Comparison of ENCODE assay signal across 1 cellular context in the genomic region with DNA sequence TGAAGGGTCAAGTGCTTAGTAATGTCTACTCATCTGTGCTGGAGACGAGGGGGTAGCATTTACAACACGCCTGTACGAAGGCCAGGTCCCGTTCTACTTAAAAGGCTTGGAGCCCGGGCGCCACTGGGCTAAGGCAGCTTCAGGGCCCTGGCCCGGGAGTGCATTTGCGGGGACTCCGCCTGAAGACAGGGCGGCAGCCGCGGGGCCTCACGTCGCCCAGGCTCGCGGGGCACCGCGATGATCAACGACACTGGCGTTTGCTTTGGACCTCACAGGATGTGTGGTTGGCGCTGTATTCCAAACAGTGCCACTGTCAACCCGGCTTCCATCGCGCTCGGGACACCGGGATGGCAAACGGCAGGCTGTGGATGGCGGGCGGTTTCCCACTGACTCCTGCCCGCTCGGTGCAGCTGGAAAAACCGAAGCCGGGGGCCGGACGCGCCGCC.
TF ChIP-seq lines count a peak whose summit lies in the region.

No MANE protein-coding gene starts in this region.

TF ChIP-seq in HepG2, 621 proteins besides CTCF, POLR2A, EP300 and RAD21 (continued from another document and continues in another):
- no peak for TF ChIP-seq ZNF816 (CRISPR knock-in tag; IDR thresholded peaks at IDR 0.05; ENCODE audit: borderline replicate concordance)
- no peak for TF ChIP-seq ZNF674 (CRISPR knock-in tag; IDR thresholded peaks at IDR 0.05; ENCODE audit: low read depth)
- no peak for TF ChIP-seq REL (CRISPR knock-in tag; conservative IDR thresholded peaks at IDR 0.05)
- TF ChIP-seq ETV6 (CRISPR knock-in tag; conservative IDR thresholded peaks at IDR 0.05) = no peak
- TF ChIP-seq MAFK (conservative IDR thresholded peaks at IDR 0.05 in 1 of 2, IDR thresholded peaks at IDR 0.05 in 1 of 2; ENCODE audit: low read length in 2 of 2) = no peak
- TF ChIP-seq ZNF83 (CRISPR knock-in tag; IDR thresholded peaks at IDR 0.05; ENCODE audit: borderline replicate concordance) = no peak
- no peak for TF ChIP-seq ZNF253 (CRISPR knock-in tag; IDR thresholded peaks at IDR 0.05; ENCODE audit: borderline replicate concordance)
- TF ChIP-seq, protein P1, sequence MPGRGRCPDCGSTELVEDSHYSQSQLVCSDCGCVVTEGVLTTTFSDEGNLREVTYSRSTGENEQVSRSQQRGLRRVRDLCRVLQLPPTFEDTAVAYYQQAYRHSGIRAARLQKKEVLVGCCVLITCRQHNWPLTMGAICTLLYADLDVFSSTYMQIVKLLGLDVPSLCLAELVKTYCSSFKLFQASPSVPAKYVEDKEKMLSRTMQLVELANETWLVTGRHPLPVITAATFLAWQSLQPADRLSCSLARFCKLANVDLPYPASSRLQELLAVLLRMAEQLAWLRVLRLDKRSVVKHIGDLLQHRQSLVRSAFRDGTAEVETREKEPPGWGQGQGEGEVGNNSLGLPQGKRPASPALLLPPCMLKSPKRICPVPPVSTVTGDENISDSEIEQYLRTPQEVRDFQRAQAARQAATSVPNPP (CRISPR knock-in tag; IDR thresholded peaks at IDR 0.05) = peak; percentile 17; the same call in 1 of the 2 replicates
- no peak for TF ChIP-seq PRPF4 (IDR thresholded peaks at IDR 0.05; ENCODE audit: low read depth, low read length, poor library complexity, severe bottlenecking)
- TF ChIP-seq, protein P2, sequence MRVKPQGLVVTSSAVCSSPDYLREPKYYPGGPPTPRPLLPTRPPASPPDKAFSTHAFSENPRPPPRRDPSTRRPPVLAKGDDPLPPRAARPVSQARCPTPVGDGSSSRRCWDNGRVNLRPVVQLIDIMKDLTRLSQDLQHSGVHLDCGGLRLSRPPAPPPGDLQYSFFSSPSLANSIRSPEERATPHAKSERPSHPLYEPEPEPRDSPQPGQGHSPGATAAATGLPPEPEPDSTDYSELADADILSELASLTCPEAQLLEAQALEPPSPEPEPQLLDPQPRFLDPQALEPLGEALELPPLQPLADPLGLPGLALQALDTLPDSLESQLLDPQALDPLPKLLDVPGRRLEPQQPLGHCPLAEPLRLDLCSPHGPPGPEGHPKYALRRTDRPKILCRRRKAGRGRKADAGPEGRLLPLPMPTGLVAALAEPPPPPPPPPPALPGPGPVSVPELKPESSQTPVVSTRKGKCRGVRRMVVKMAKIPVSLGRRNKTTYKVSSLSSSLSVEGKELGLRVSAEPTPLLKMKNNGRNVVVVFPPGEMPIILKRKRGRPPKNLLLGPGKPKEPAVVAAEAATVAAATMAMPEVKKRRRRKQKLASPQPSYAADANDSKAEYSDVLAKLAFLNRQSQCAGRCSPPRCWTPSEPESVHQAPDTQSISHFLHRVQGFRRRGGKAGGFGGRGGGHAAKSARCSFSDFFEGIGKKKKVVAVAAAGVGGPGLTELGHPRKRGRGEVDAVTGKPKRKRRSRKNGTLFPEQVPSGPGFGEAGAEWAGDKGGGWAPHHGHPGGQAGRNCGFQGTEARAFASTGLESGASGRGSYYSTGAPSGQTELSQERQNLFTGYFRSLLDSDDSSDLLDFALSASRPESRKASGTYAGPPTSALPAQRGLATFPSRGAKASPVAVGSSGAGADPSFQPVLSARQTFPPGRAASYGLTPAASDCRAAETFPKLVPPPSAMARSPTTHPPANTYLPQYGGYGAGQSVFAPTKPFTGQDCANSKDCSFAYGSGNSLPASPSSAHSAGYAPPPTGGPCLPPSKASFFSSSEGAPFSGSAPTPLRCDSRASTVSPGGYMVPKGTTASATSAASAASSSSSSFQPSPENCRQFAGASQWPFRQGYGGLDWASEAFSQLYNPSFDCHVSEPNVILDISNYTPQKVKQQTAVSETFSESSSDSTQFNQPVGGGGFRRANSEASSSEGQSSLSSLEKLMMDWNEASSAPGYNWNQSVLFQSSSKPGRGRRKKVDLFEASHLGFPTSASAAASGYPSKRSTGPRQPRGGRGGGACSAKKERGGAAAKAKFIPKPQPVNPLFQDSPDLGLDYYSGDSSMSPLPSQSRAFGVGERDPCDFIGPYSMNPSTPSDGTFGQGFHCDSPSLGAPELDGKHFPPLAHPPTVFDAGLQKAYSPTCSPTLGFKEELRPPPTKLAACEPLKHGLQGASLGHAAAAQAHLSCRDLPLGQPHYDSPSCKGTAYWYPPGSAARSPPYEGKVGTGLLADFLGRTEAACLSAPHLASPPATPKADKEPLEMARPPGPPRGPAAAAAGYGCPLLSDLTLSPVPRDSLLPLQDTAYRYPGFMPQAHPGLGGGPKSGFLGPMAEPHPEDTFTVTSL (CRISPR knock-in tag; IDR thresholded peaks at IDR 0.05; ENCODE audit: borderline replicate concordance) = no peak
- no peak for TF ChIP-seq ELF3 (CRISPR knock-in tag; IDR thresholded peaks at IDR 0.05)
- no peak for TF ChIP-seq YY1 (IDR thresholded peaks at IDR 0.05; ENCODE audit: insufficient read depth, insufficient replicate concordance, low read depth, low read length)
- TF ChIP-seq, protein P3, sequence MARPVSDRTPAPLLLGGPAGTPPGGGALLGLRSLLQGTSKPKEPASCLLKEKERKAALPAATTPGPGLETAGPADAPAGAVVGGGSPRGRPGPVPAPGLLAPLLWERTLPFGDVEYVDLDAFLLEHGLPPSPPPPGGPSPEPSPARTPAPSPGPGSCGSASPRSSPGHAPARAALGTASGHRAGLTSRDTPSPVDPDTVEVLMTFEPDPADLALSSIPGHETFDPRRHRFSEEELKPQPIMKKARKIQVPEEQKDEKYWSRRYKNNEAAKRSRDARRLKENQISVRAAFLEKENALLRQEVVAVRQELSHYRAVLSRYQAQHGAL (CRISPR knock-in tag; IDR thresholded peaks at IDR 0.05; ENCODE audit: not compliant biosample characterization) = no peak
- TF ChIP-seq, protein P4, sequence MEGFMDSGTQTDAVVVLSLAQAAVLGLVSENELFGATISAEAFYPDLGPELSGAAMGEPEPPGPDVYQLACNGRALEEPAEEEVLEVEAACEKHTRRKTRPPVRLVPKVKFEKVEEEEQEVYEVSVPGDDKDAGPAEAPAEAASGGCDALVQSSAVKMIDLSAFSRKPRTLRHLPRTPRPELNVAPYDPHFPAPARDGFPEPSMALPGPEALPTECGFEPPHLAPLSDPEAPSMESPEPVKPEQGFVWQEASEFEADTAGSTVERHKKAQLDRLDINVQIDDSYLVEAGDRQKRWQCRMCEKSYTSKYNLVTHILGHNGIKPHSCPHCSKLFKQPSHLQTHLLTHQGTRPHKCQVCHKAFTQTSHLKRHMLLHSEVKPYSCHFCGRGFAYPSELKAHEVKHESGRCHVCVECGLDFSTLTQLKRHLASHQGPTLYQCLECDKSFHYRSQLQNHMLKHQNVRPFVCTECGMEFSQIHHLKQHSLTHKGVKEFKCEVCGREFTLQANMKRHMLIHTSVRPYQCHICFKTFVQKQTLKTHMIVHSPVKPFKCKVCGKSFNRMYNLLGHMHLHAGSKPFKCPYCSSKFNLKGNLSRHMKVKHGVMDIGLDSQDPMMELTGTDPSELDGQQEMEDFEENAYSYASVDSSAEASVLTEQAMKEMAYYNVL (CRISPR knock-in tag; IDR thresholded peaks at IDR 0.05; ENCODE audit: borderline replicate concordance) = no peak
- no peak for TF ChIP-seq ZBTB1 (CRISPR knock-in tag; IDR thresholded peaks at IDR 0.05; ENCODE audit: borderline replicate concordance)
- TF ChIP-seq BCL6 (CRISPR knock-in tag; IDR thresholded peaks at IDR 0.05) = no peak
- TF ChIP-seq, protein P5, sequence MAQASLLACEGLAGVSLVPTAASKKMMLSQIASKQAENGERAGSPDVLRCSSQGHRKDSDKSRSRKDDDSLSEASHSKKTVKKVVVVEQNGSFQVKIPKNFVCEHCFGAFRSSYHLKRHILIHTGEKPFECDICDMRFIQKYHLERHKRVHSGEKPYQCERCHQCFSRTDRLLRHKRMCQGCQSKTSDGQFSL (CRISPR knock-in tag; IDR thresholded peaks at IDR 0.05) = no peak
- no peak for TF ChIP-seq POLR2G (IDR thresholded peaks at IDR 0.05; ENCODE audit: low read depth, low read length)
- TF ChIP-seq ATAD3A (CRISPR knock-in tag; IDR thresholded peaks at IDR 0.05) = no peak
- TF ChIP-seq ZNF20 (CRISPR knock-in tag; IDR thresholded peaks at IDR 0.05) = no peak
- TF ChIP-seq, protein P6, sequence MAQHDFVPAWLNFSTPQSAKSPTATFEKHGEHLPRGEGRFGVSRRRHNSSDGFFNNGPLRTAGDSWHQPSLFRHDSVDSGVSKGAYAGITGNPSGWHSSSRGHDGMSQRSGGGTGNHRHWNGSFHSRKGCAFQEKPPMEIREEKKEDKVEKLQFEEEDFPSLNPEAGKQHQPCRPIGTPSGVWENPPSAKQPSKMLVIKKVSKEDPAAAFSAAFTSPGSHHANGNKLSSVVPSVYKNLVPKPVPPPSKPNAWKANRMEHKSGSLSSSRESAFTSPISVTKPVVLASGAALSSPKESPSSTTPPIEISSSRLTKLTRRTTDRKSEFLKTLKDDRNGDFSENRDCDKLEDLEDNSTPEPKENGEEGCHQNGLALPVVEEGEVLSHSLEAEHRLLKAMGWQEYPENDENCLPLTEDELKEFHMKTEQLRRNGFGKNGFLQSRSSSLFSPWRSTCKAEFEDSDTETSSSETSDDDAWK (CRISPR knock-in tag; IDR thresholded peaks at IDR 0.05) = no peak
- TF ChIP-seq, protein P7, sequence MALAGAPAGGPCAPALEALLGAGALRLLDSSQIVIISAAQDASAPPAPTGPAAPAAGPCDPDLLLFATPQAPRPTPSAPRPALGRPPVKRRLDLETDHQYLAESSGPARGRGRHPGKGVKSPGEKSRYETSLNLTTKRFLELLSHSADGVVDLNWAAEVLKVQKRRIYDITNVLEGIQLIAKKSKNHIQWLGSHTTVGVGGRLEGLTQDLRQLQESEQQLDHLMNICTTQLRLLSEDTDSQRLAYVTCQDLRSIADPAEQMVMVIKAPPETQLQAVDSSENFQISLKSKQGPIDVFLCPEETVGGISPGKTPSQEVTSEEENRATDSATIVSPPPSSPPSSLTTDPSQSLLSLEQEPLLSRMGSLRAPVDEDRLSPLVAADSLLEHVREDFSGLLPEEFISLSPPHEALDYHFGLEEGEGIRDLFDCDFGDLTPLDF (CRISPR knock-in tag; IDR thresholded peaks at IDR 0.05) = no peak
- TF ChIP-seq ZNF30 (CRISPR knock-in tag; IDR thresholded peaks at IDR 0.05) = no peak
- no peak for TF ChIP-seq ZKSCAN5 (CRISPR knock-in tag; IDR thresholded peaks at IDR 0.05)
- TF ChIP-seq, protein P8, sequence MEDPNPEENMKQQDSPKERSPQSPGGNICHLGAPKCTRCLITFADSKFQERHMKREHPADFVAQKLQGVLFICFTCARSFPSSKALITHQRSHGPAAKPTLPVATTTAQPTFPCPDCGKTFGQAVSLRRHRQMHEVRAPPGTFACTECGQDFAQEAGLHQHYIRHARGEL (CRISPR knock-in tag; IDR thresholded peaks at IDR 0.05) = no peak
- TF ChIP-seq HNRNPH1 (optimal IDR thresholded peaks at IDR 0.05; ENCODE audit: low read depth, low read length) = no peak
- TF ChIP-seq, protein P9, sequence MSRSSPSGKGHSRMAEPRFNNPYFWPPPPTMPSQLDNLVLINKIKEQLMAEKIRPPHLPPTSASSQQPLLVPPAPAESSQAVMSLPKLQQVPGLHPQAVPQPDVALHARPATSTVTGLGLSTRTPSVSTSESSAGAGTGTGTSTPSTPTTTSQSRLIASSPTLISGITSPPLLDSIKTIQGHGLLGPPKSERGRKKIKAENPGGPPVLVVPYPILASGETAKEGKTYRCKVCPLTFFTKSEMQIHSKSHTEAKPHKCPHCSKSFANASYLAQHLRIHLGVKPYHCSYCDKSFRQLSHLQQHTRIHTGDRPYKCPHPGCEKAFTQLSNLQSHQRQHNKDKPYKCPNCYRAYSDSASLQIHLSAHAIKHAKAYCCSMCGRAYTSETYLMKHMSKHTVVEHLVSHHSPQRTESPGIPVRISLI (CRISPR knock-in tag; IDR thresholded peaks at IDR 0.05; ENCODE audit: borderline replicate concordance) = no peak
- TF ChIP-seq HMG20A (CRISPR knock-in tag; IDR thresholded peaks at IDR 0.05; ENCODE audit: borderline replicate concordance) = no peak
- peak; percentile 51; the same call in 1 of the 2 replicates for TF ChIP-seq ZNF761 (CRISPR knock-in tag; conservative IDR thresholded peaks at IDR 0.05)
- TF ChIP-seq ZNF460 (CRISPR knock-in tag; IDR thresholded peaks at IDR 0.05; ENCODE audit: borderline replicate concordance) = no peak
- TF ChIP-seq, protein P10, sequence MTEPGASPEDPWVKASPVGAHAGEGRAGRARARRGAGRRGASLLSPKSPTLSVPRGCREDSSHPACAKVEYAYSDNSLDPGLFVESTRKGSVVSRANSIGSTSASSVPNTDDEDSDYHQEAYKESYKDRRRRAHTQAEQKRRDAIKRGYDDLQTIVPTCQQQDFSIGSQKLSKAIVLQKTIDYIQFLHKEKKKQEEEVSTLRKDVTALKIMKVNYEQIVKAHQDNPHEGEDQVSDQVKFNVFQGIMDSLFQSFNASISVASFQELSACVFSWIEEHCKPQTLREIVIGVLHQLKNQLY (CRISPR knock-in tag; IDR thresholded peaks at IDR 0.05) = no peak
- TF ChIP-seq FOXP1 (IDR thresholded peaks at IDR 0.05) = no peak
- TF ChIP-seq FOXP1 (CRISPR knock-in tag; IDR thresholded peaks at IDR 0.05) = no peak
- 0 out of 2 replicates have a peak, but pooled peaks have one; percentile 63 for TF ChIP-seq ZNF34 (CRISPR knock-in tag; IDR thresholded peaks at IDR 0.05; ENCODE audit: borderline replicate concordance)
- TF ChIP-seq TBX3 (IDR thresholded peaks at IDR 0.05; ENCODE audit: borderline replicate concordance) = no peak
- no peak for TF ChIP-seq ZNF777 (CRISPR knock-in tag; IDR thresholded peaks at IDR 0.05)
- no peak for TF ChIP-seq HIVEP1 (CRISPR knock-in tag; IDR thresholded peaks at IDR 0.05)
- TF ChIP-seq, protein P11, sequence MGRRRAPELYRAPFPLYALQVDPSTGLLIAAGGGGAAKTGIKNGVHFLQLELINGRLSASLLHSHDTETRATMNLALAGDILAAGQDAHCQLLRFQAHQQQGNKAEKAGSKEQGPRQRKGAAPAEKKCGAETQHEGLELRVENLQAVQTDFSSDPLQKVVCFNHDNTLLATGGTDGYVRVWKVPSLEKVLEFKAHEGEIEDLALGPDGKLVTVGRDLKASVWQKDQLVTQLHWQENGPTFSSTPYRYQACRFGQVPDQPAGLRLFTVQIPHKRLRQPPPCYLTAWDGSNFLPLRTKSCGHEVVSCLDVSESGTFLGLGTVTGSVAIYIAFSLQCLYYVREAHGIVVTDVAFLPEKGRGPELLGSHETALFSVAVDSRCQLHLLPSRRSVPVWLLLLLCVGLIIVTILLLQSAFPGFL (CRISPR knock-in tag; IDR thresholded peaks at IDR 0.05) = no peak
- TF ChIP-seq, protein P12, sequence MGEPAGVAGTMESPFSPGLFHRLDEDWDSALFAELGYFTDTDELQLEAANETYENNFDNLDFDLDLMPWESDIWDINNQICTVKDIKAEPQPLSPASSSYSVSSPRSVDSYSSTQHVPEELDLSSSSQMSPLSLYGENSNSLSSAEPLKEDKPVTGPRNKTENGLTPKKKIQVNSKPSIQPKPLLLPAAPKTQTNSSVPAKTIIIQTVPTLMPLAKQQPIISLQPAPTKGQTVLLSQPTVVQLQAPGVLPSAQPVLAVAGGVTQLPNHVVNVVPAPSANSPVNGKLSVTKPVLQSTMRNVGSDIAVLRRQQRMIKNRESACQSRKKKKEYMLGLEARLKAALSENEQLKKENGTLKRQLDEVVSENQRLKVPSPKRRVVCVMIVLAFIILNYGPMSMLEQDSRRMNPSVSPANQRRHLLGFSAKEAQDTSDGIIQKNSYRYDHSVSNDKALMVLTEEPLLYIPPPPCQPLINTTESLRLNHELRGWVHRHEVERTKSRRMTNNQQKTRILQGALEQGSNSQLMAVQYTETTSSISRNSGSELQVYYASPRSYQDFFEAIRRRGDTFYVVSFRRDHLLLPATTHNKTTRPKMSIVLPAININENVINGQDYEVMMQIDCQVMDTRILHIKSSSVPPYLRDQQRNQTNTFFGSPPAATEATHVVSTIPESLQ (CRISPR knock-in tag; conservative IDR thresholded peaks at IDR 0.05) = no peak
- TF ChIP-seq ZNF431 (CRISPR knock-in tag; IDR thresholded peaks at IDR 0.05; ENCODE audit: borderline replicate concordance, low read depth) = no peak
